In genomic region chr3:117117188-117117936, GRCh38 we compare ENCODE assay signal across 3 cellular contexts.
TF ChIP-seq lines count a peak whose summit lies in the region.

No MANE protein-coding gene starts in this region.

TF ChIP-seq in IMR-90, 13 proteins besides CTCF, POLR2A, EP300 and RAD21:
- TF ChIP-seq FOS (IDR thresholded peaks at IDR 0.05; ENCODE audit: low read depth, low read length) (no peak), SMC3 (IDR thresholded peaks at IDR 0.05; ENCODE audit: low read depth, low read length) (no peak), USF2 (IDR thresholded peaks at IDR 0.05; ENCODE audit: low read depth, low read length) (no peak), MXI1 (IDR thresholded peaks at IDR 0.05; ENCODE audit: borderline replicate concordance, low read depth, low read length) (no peak), CEBPB (IDR thresholded peaks at IDR 0.05; ENCODE audit: low read depth, low read length) (no peak), NFE2L2 (IDR thresholded peaks at IDR 0.05; ENCODE audit: low read depth, low read length) (no peak), CHD1 (IDR thresholded peaks at IDR 0.05; ENCODE audit: low read depth, low read length) (no peak), RCOR1 (IDR thresholded peaks at IDR 0.05; ENCODE audit: insufficient replicate concordance, low read length) (no peak), RFX5 (IDR thresholded peaks at IDR 0.05; ENCODE audit: low read depth, low read length) (no peak), MAFK (IDR thresholded peaks at IDR 0.05; ENCODE audit: low read depth, low read length) (no peak), MAZ (IDR thresholded peaks at IDR 0.05; ENCODE audit: borderline replicate concordance, low read depth, low read length) (no peak), BHLHE40 (IDR thresholded peaks at IDR 0.05; ENCODE audit: low read depth, low read length) (no peak), ELK1 (IDR thresholded peaks at IDR 0.05; ENCODE audit: borderline replicate concordance, low read depth, low read length) (no peak)
TF ChIP-seq in IMR-90: peak in this region for 0.

TF ChIP-seq in H1, 55 proteins besides CTCF, POLR2A, EP300 and RAD21:
- TF ChIP-seq CTBP2 (IDR thresholded peaks at IDR 0.05; ENCODE audit: borderline replicate concordance, insufficient read depth, insufficient read length, low read length): no peak
- TF ChIP-seq CREB1 (IDR thresholded peaks at IDR 0.05): no peak
- no peak for TF ChIP-seq RNF2 (IDR thresholded peaks at IDR 0.05; ENCODE audit: borderline replicate concordance, low read depth, low read length, missing control alignments, poor library complexity, severe bottlenecking)
- no peak for TF ChIP-seq RBBP5 (IDR thresholded peaks at IDR 0.05; ENCODE audit: borderline replicate concordance, low read depth, low read length)
- no peak for TF ChIP-seq HDAC6 (IDR thresholded peaks at IDR 0.05; ENCODE audit: low read depth, low read length)
- no peak for TF ChIP-seq MAX (IDR thresholded peaks at IDR 0.05)
- TF ChIP-seq SAP30 (IDR thresholded peaks at IDR 0.05; ENCODE audit: insufficient read depth, insufficient replicate concordance, low read length): no peak
- TF ChIP-seq CBX8 (IDR thresholded peaks at IDR 0.05; ENCODE audit: borderline replicate concordance, low read depth, low read length): no peak
- no peak for TF ChIP-seq ATF2 (IDR thresholded peaks at IDR 0.05; ENCODE audit: low read length)

TF ChIP-seq in HepG2, 621 proteins besides CTCF, POLR2A, EP300 and RAD21:
- TF ChIP-seq SMARCE1 (IDR thresholded peaks at IDR 0.05; ENCODE audit: borderline replicate concordance): no peak
- no peak for TF ChIP-seq TBL1XR1 (IDR thresholded peaks at IDR 0.05; ENCODE audit: borderline replicate concordance, low read length, partially characterized antibody)
- TF ChIP-seq ZNF552 (CRISPR knock-in tag; IDR thresholded peaks at IDR 0.05; ENCODE audit: borderline replicate concordance): no peak
- TF ChIP-seq SMARCC2 (IDR thresholded peaks at IDR 0.05): no peak
